8 cellular contexts compared by ENCODE assay signal in genomic region chr2:190881074-190881479, GRCh38. TPM values are rescaled to one million over a fixed set of nuclear protein-coding genes. Genes with fewer than 3 reads are reported as not detected.
DNase-seq lines count a peak whose midpoint lies in the region; ATAC-seq and TF ChIP-seq lines count a peak whose summit lies in the region.

No MANE protein-coding gene starts in this region.

- no peaks in the 10 kb centered on the region for H3K36me3 ChIP-seq in KMS-11 (ENCODE audit: insufficient read depth)
- no peaks in the 10 kb centered on the region for H3K36me3 ChIP-seq in effector memory CD4-positive, alpha-beta T cell (ENCODE audit: control insufficient read depth, insufficient read depth, low read length)

- TF ChIP-seq CTCF in KMS-11 (conservative IDR thresholded peaks at IDR 0.05; ENCODE audit: low read depth, low read length): no peak

- peak overlapping the region; percentile 74 for H3K4me2 ChIP-seq in KMS-11

- H3K4me3 ChIP-seq in KMS-11 (IDR thresholded peaks at IDR 0.05; ENCODE audit: insufficient read depth, low read depth, low read length): no peak overlapping the region
- peak overlapping the region; percentile 83 for H3K4me3 ChIP-seq in effector memory CD4-positive, alpha-beta T cell (ENCODE audit: insufficient read depth, low read depth, low read length, poor library complexity, severe bottlenecking)

- peaks cover 30% of the 10 kb centered on the region for H4K20me1 ChIP-seq in KMS-11 (ENCODE audit: insufficient read depth)

- H3K27ac ChIP-seq in KMS-11: peak overlapping the region; percentile 73
- H3K27ac ChIP-seq in effector memory CD4-positive, alpha-beta T cell (ENCODE audit: insufficient read depth, low read length, poor library complexity, severe bottlenecking): peak overlapping the region; percentile 94

- peaks cover 49% of the 10 kb centered on the region for H3K79me2 ChIP-seq in KMS-11 (ENCODE audit: insufficient read depth, low read depth)

- peaks cover 6 to 15% of the 10 kb centered on the region in 2 donors for H3K36me3 Mint-ChIP-seq in naive B cell

- peak overlapping the region; percentile 97 to 100 (median 98) for H3K4me3 Mint-ChIP-seq in naive B cell

- H3K4me1 ChIP-seq in KMS-11 (ENCODE audit: low read depth, poor library complexity, severe bottlenecking): peaks cover 40% of the 10 kb centered on the region
- H3K4me1 ChIP-seq in effector memory CD4-positive, alpha-beta T cell (ENCODE audit: control insufficient read depth, insufficient read depth, low read length, poor library complexity, severe bottlenecking): peaks cover 25% of the 10 kb centered on the region

- H3K27me3 Mint-ChIP-seq in naive B cell: no peaks in the 10 kb centered on the region

- peak overlapping the region; percentile 77 to 100 (median 99) for H3K27ac Mint-ChIP-seq in naive B cell

- peaks cover 27 to 46% (median 39%) of the 10 kb centered on the region in 3 donors for H3K4me1 Mint-ChIP-seq in naive B cell

- no peak for DNase-seq in effector memory CD4-positive, alpha-beta T cell
- DNase-seq in naive B cell (no peak), NCI-H187 treated with DMSO at 0.1 percent for 48 hours (lab: John Stamatoyannopoulos, UW) (no peak)
- no peak for DNase-seq in stimulated activated CD4-positive, alpha-beta T cell treated with anti-CD3 and anti-CD28 coated beads, Interleukin-12 subunit alpha, Interleukin-12 subunit beta, amount 100 ng/mL, for 4 hours

- H3K27me3 ChIP-seq in KMS-11 (ENCODE audit: insufficient read depth, low read depth): no peaks in the 10 kb centered on the region
- no peaks in the 10 kb centered on the region for H3K27me3 ChIP-seq in effector memory CD4-positive, alpha-beta T cell (replicated peaks; ENCODE audit: control insufficient read depth, insufficient read depth, low read length, poor library complexity, severe bottlenecking)

- H3K9me3 ChIP-seq in effector memory CD4-positive, alpha-beta T cell (ENCODE audit: control insufficient read depth, low read length): no peaks in the 10 kb centered on the region

- H2AFZ ChIP-seq in KMS-11 (ENCODE audit: low read depth): peak overlapping the region; percentile 42

- H3K9me3 Mint-ChIP-seq in naive B cell: peaks cover 0 to 3% (median 0%) of the 10 kb centered on the region in 7 donors

- ATAC-seq in GM19324 (IDR thresholded peaks at IDR 0.05; ENCODE audit: low FRiP score, unreplicated experiment) (peak; percentile 11), naive B cell (ENCODE audit: low read depth in 2 of 2) (no peak), HG03342 (IDR thresholded peaks at IDR 0.05; ENCODE audit: unreplicated experiment) (no peak), HG03565 (IDR thresholded peaks at IDR 0.05; ENCODE audit: unreplicated experiment) (no peak)

- H3K9ac ChIP-seq in KMS-11: peak overlapping the region; percentile 83

RNA-seq across cellular contexts. Expression of gene GLS, which starts 0.5 kb away (rescaled TPM):
- polyA plus RNA-seq in naive B cell (ENCODE audit: low read depth in 6 of 6): 10 to 100 TPM; 15.6 to 48.3 (median 40.0) TPM
